1 cellular context compared by ENCODE assay signal in the genomic region with DNA sequence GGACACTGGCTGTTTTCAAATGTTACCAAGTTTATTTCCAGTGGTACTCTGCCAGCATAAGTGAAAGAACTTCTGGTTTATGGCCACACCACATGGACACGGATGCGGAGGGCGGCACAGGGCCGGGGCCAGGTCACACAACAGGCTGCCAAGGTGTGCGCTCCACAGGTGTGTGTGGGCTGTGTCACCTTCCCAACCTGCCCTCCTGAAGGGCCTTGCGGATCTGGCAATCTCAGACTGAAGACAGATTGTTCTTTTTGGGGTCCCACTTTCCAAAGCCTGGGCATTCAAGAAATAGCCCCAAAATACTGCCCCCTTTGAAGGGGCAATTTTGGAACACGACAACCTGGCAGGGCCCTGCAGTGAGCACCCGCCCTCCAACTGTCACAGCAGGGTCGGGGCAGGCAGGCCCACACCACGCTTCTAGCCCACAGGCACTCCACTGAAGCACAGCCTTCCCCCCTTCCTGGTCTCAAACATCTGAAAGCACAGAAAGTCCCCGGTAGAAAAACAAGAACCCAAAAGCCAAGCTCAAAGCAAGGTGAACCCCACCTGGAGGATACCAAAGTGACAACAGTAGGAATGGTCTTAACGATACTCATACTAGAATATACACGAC.
TF ChIP-seq lines count a peak whose summit lies in the region.

No MANE protein-coding gene starts in this region.

TF ChIP-seq in GM23338, 12 proteins besides CTCF, POLR2A, EP300 and RAD21 (continued from another document):
- TF ChIP-seq JUNB (IDR thresholded peaks at IDR 0.05; ENCODE audit: unreplicated experiment) (no peak), ZNF331 (CRISPR knock-in tag; IDR thresholded peaks at IDR 0.05; ENCODE audit: low read depth) (no peak), ZNF114 (CRISPR knock-in tag; IDR thresholded peaks at IDR 0.05) (no peak)
